In the genomic region with DNA sequence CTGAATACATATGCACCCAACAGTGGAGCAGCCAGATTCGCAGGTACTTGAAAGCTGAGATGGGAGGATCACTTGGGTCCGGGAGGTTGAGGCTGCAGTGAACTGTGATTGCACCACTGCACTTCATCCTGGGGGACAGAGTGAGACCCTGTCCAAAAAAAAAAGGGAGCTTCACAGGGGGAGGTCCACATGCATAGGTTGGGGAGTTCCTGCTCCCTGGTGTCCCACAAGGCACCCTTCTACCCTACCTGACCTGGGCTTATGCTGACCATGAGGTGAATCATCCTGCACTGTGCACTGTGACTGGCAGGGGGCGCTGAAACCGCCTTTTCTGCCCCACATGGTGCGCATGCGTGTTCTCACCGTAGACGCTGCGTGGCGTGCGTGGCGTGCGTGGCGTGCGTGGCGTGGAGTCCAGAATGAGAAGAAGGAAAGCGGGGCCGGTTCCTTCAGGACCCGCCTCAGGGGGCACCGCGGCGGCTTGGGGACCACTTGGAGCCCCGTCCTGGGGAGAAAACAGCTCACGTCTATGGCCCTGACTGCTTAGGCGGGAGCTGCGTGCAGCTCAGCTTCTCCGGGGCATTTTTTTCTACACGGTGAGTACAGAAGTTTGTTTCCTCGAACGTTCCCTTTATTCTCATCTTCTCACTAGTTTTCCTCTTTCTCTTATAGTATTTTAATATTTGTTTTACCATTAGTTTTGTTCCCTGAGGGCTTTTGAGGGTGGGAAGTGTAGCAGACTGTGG, we compare ENCODE assay signal across 1 cellular context.
A peak's percentile ranks its signal among the peaks of the same experiment; 100 is the strongest.
TF ChIP-seq lines count a peak whose summit lies in the region.

No MANE protein-coding gene starts in this region.

TF ChIP-seq in HepG2, 621 proteins besides CTCF, POLR2A, EP300 and RAD21 (continued from another document and continues in another):
- TF ChIP-seq, protein P1, sequence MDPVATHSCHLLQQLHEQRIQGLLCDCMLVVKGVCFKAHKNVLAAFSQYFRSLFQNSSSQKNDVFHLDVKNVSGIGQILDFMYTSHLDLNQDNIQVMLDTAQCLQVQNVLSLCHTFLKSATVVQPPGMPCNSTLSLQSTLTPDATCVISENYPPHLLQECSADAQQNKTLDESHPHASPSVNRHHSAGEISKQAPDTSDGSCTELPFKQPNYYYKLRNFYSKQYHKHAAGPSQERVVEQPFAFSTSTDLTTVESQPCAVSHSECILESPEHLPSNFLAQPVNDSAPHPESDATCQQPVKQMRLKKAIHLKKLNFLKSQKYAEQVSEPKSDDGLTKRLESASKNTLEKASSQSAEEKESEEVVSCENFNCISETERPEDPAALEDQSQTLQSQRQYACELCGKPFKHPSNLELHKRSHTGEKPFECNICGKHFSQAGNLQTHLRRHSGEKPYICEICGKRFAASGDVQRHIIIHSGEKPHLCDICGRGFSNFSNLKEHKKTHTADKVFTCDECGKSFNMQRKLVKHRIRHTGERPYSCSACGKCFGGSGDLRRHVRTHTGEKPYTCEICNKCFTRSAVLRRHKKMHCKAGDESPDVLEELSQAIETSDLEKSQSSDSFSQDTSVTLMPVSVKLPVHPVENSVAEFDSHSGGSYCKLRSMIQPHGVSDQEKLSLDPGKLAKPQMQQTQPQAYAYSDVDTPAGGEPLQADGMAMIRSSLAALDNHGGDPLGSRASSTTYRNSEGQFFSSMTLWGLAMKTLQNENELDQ (CRISPR knock-in tag; IDR thresholded peaks at IDR 0.05; ENCODE audit: borderline replicate concordance) = peak; percentile 45; the same call in 1 of the 2 replicates
- TF ChIP-seq ZSCAN29 (CRISPR knock-in tag; conservative IDR thresholded peaks at IDR 0.05) (0 out of 2 replicates have a peak, but pooled peaks have one; percentile 44), FOXK2 (IDR thresholded peaks at IDR 0.05) (no peak), SIX1 (CRISPR knock-in tag; IDR thresholded peaks at IDR 0.05; ENCODE audit: borderline replicate concordance) (no peak), ZNF562 (CRISPR knock-in tag; IDR thresholded peaks at IDR 0.05; ENCODE audit: borderline replicate concordance) (no peak), ZNF850 (CRISPR knock-in tag; conservative IDR thresholded peaks at IDR 0.05) (no peak), ATF7 (IDR thresholded peaks at IDR 0.05) (no peak), ATF7 (CRISPR knock-in tag; IDR thresholded peaks at IDR 0.05) (peak; percentile 56; the same call in 1 of the 2 replicates), ZEB1 (IDR thresholded peaks at IDR 0.05; ENCODE audit: insufficient replicate concordance, low read depth) (peak; percentile 30), CCDC6 (CRISPR knock-in tag; IDR thresholded peaks at IDR 0.05) (peak; percentile 23; the same call in 1 of the 2 replicates), REXO4 (CRISPR knock-in tag; IDR thresholded peaks at IDR 0.05; ENCODE audit: borderline replicate concordance) (no peak), ZNF547 (CRISPR knock-in tag; IDR thresholded peaks at IDR 0.05) (peak; percentile 76), POLR2G (IDR thresholded peaks at IDR 0.05; ENCODE audit: low read depth, low read length) (peak; percentile 89), BCL6 (CRISPR knock-in tag; IDR thresholded peaks at IDR 0.05) (no peak), ZNF674 (CRISPR knock-in tag; IDR thresholded peaks at IDR 0.05; ENCODE audit: low read depth) (no peak), FOXA1 (IDR thresholded peaks at IDR 0.05) (no peak), FOXA1 (CRISPR knock-in tag; IDR thresholded peaks at IDR 0.05) (0 out of 2 replicates have a peak, but pooled peaks have one; percentile 36), HOXA3 (CRISPR knock-in tag; IDR thresholded peaks at IDR 0.05) (peak; percentile 69; the same call in 1 of the 2 replicates), KAT7 (CRISPR knock-in tag; IDR thresholded peaks at IDR 0.05; ENCODE audit: borderline replicate concordance) (0 out of 2 replicates have a peak, but pooled peaks have one; percentile 49), NONO (IDR thresholded peaks at IDR 0.05) (no peak), NONO (CRISPR knock-in tag; conservative IDR thresholded peaks at IDR 0.05) (peak; percentile 80), SRY (CRISPR knock-in tag; IDR thresholded peaks at IDR 0.05) (peak; percentile 64; the same call in 1 of the 2 replicates), GATAD1 (CRISPR knock-in tag; IDR thresholded peaks at IDR 0.05) (peak; percentile 93), DMAP1 (CRISPR knock-in tag; IDR thresholded peaks at IDR 0.05) (no peak; the same call in none of the 2 replicates), ZNF337 (CRISPR knock-in tag; IDR thresholded peaks at IDR 0.05; ENCODE audit: borderline replicate concordance, low read depth) (no peak), CBX5 (CRISPR knock-in tag; IDR thresholded peaks at IDR 0.05; ENCODE audit: borderline replicate concordance) (peak; percentile 48; the same call in 1 of the 2 replicates), ISX (CRISPR knock-in tag; conservative IDR thresholded peaks at IDR 0.05) (no peak)
- TF ChIP-seq, protein P2, sequence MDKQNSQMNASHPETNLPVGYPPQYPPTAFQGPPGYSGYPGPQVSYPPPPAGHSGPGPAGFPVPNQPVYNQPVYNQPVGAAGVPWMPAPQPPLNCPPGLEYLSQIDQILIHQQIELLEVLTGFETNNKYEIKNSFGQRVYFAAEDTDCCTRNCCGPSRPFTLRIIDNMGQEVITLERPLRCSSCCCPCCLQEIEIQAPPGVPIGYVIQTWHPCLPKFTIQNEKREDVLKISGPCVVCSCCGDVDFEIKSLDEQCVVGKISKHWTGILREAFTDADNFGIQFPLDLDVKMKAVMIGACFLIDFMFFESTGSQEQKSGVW (CRISPR knock-in tag; IDR thresholded peaks at IDR 0.05; ENCODE audit: borderline replicate concordance) = no peak
- TF ChIP-seq, protein P3, sequence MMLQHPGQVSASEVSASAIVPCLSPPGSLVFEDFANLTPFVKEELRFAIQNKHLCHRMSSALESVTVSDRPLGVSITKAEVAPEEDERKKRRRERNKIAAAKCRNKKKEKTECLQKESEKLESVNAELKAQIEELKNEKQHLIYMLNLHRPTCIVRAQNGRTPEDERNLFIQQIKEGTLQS (CRISPR knock-in tag; IDR thresholded peaks at IDR 0.05) = peak; percentile 64; the same call in 1 of the 2 replicates
- TF ChIP-seq, protein P4, sequence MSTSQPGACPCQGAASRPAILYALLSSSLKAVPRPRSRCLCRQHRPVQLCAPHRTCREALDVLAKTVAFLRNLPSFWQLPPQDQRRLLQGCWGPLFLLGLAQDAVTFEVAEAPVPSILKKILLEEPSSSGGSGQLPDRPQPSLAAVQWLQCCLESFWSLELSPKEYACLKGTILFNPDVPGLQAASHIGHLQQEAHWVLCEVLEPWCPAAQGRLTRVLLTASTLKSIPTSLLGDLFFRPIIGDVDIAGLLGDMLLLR (CRISPR knock-in tag; IDR thresholded peaks at IDR 0.05) = 0 out of 2 replicates have a peak, but pooled peaks have one; percentile 51
- TF ChIP-seq, protein P5, sequence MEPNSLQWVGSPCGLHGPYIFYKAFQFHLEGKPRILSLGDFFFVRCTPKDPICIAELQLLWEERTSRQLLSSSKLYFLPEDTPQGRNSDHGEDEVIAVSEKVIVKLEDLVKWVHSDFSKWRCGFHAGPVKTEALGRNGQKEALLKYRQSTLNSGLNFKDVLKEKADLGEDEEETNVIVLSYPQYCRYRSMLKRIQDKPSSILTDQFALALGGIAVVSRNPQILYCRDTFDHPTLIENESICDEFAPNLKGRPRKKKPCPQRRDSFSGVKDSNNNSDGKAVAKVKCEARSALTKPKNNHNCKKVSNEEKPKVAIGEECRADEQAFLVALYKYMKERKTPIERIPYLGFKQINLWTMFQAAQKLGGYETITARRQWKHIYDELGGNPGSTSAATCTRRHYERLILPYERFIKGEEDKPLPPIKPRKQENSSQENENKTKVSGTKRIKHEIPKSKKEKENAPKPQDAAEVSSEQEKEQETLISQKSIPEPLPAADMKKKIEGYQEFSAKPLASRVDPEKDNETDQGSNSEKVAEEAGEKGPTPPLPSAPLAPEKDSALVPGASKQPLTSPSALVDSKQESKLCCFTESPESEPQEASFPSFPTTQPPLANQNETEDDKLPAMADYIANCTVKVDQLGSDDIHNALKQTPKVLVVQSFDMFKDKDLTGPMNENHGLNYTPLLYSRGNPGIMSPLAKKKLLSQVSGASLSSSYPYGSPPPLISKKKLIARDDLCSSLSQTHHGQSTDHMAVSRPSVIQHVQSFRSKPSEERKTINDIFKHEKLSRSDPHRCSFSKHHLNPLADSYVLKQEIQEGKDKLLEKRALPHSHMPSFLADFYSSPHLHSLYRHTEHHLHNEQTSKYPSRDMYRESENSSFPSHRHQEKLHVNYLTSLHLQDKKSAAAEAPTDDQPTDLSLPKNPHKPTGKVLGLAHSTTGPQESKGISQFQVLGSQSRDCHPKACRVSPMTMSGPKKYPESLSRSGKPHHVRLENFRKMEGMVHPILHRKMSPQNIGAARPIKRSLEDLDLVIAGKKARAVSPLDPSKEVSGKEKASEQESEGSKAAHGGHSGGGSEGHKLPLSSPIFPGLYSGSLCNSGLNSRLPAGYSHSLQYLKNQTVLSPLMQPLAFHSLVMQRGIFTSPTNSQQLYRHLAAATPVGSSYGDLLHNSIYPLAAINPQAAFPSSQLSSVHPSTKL (CRISPR knock-in tag; IDR thresholded peaks at IDR 0.05) = peak; percentile 31
- TF ChIP-seq, protein P6, sequence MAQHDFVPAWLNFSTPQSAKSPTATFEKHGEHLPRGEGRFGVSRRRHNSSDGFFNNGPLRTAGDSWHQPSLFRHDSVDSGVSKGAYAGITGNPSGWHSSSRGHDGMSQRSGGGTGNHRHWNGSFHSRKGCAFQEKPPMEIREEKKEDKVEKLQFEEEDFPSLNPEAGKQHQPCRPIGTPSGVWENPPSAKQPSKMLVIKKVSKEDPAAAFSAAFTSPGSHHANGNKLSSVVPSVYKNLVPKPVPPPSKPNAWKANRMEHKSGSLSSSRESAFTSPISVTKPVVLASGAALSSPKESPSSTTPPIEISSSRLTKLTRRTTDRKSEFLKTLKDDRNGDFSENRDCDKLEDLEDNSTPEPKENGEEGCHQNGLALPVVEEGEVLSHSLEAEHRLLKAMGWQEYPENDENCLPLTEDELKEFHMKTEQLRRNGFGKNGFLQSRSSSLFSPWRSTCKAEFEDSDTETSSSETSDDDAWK (CRISPR knock-in tag; IDR thresholded peaks at IDR 0.05) = no peak
- TF ChIP-seq, protein P7, sequence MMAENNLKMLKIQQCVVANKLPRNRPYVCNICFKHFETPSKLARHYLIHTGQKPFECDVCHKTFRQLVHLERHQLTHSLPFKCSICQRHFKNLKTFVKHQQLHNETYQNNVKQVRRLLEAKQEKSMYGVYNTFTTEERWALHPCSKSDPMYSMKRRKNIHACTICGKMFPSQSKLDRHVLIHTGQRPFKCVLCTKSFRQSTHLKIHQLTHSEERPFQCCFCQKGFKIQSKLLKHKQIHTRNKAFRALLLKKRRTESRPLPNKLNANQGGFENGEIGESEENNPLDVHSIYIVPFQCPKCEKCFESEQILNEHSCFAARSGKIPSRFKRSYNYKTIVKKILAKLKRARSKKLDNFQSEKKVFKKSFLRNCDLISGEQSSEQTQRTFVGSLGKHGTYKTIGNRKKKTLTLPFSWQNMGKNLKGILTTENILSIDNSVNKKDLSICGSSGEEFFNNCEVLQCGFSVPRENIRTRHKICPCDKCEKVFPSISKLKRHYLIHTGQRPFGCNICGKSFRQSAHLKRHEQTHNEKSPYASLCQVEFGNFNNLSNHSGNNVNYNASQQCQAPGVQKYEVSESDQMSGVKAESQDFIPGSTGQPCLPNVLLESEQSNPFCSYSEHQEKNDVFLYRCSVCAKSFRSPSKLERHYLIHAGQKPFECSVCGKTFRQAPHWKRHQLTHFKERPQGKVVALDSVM (CRISPR knock-in tag; IDR thresholded peaks at IDR 0.05) = no peak
- TF ChIP-seq, protein P8, sequence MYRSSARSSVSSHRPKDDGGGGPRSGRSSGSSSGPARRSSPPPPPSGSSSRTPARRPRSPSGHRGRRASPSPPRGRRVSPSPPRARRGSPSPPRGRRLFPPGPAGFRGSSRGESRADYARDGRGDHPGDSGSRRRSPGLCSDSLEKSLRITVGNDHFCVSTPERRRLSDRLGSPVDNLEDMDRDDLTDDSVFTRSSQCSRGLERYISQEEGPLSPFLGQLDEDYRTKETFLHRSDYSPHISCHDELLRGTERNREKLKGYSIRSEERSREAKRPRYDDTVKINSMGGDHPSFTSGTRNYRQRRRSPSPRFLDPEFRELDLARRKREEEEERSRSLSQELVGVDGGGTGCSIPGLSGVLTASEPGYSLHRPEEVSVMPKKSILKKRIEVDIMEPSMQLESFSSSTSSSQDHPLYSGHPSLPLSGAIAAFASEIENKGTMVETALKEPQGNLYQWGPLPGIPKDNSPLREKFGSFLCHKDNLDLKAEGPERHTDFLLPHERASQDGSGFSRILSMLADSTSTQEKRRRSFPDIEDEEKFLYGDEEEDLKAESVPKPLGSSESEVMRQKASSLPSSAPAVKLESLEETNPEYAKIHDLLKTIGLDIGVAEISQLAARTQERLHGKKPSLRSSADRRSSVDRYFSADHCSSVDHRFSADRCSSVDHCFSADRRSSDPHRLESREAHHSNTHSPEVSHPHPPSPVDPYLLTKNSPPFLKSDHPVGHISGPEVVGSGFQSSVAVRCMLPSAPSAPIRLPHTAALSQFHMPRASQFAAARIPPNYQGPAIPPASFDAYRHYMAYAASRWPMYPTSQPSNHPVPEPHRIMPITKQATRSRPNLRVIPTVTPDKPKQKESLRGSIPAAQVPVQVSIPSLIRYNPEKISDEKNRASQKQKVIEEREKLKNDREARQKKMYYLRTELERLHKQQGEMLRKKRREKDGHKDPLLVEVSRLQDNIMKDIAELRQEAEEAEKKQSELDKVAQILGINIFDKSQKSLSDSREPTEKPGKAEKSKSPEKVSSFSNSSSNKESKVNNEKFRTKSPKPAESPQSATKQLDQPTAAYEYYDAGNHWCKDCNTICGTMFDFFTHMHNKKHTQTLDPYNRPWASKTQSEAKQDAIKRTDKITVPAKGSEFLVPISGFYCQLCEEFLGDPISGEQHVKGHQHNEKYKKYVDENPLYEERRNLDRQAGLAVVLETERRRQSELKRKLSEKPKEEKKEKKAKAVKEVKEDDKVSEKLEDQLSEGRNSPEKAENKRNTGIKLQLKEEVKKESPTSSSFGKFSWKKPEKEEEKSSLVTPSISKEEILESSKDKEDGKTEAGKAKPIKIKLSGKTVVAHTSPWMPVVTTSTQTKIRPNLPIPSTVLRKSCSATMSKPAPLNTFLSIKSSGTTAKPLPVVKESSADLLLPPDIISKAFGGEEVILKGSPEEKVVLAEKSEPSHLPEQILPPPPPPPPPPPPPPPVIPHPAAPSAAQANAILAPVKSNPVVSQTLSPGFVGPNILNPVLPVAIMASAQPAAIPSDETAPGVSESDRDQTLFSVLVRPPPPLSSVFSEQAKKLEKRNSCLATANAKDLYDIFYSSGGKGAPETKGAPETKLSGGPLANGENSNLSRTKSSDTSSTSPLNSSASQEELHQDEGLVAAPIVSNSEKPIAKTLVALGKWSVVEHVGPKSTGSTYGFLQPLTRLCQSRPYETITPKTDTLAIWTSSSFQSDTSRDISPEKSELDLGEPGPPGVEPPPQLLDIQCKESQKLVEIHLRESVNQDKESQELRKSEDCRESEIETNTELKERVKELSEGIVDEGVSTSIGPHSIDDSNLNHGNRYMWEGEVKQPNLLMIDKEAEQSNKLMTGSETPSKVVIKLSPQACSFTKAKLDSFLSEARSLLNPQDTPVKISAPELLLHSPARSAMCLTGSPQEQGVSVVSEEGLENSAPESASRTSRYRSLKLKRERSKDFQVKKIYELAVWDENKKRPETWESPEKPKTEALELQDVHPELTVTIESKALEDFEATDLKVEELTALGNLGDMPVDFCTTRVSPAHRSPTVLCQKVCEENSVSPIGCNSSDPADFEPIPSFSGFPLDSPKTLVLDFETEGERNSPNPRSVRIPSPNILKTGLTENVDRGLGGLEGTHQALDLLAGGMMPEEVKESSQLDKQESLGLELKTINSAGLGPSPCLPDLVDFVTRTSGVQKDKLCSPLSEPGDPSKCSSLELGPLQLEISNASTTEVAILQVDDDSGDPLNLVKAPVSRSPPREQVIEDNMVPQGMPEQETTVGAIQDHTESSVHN (CRISPR knock-in tag; IDR thresholded peaks at IDR 0.05) = peak; percentile 88; the same call in 1 of the 2 replicates
- TF ChIP-seq, protein P9, sequence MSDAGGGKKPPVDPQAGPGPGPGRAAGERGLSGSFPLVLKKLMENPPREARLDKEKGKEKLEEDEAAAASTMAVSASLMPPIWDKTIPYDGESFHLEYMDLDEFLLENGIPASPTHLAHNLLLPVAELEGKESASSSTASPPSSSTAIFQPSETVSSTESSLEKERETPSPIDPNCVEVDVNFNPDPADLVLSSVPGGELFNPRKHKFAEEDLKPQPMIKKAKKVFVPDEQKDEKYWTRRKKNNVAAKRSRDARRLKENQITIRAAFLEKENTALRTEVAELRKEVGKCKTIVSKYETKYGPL (CRISPR knock-in tag; IDR thresholded peaks at IDR 0.05) = no peak
